8 cellular contexts compared by ENCODE assay signal in the genomic region with DNA sequence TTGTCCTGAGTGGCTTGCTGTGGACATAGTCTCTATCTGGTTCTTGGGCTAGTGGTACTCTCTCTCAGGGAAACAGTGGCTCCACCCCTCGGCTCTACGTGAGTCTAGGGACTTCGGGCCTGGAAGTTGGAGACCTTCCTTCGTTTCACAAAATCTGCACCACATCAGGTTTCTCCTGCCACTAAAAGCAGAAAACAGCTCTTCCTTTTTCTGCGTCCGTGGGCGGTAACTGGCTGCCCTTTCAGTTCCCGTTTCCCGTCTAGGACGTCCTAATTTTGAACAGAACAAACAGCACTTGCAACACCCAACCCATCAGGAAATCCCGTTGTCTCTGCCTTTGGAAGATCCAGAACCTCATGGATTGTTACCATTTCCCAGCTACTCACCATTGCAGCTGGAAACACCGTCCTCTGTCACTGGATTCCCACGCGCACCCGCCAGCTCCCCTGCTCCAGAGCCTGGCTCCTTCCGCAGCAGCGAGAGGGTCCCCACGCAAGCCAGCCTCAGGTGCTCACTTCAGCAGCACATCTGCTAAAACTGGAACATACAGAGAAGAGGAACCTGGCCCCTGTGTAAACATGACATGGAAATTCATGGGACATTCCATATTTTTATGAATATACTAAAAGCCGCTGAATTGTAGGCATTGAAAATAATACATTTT.
DNase-seq lines count a peak whose midpoint lies in the region; ATAC-seq, FAIRE-seq and TF ChIP-seq lines count a peak whose summit lies in the region.

No MANE protein-coding gene starts in this region.

- H3K79me1 ChIP-seq in H1 (ENCODE audit: low read depth, low read length): no peaks in the 10 kb centered on the region

- H4K8ac ChIP-seq in H1 (ENCODE audit: extremely low read depth, insufficient read depth, low read length): no peak overlapping the region; the same call in 1 of the 2 replicates

- no peaks in the 10 kb centered on the region for H3K23me2 ChIP-seq in H1 (ENCODE audit: low read depth, low read length)

- no peak overlapping the region for H2BK15ac ChIP-seq in H1 (ENCODE audit: low read length)

- H2AFZ ChIP-seq in H1 (ENCODE audit: low read length) (peak overlapping the region; percentile 66; the same call in 1 of the 2 replicates), smooth muscle cell (ENCODE audit: low read depth) (peak overlapping the region; percentile 77)

- no peak overlapping the region for H4K91ac ChIP-seq in H1 (replicated peaks; ENCODE audit: insufficient read length, low read length)

- no peaks in the 10 kb centered on the region for H3K9me3 ChIP-seq in H1 (ENCODE audit: insufficient read depth in 2 of 2, low read depth in 1 of 2, low read length in 1 of 2)
- no peaks in the 10 kb centered on the region for H3K9me3 ChIP-seq in smooth muscle cell (replicated peaks; ENCODE audit: low read depth)

- no peak overlapping the region for H3K14ac ChIP-seq in H1 (ENCODE audit: insufficient read length)

- H3F3A ChIP-seq in smooth muscle cell (ENCODE audit: low read depth): no peaks in the 10 kb centered on the region

- no peak overlapping the region for H4K5ac ChIP-seq in H1 (ENCODE audit: insufficient read length, low read depth, low read length)

- peak; percentile 52 for ATAC-seq in GM19324 (IDR thresholded peaks at IDR 0.05; ENCODE audit: low FRiP score, unreplicated experiment)
- ATAC-seq in HG03196 (IDR thresholded peaks at IDR 0.05; ENCODE audit: unreplicated experiment): peak; percentile 68
- ATAC-seq in GM21360 (IDR thresholded peaks at IDR 0.05; ENCODE audit: unreplicated experiment): no peak
- no peak for ATAC-seq in HG02571 (IDR thresholded peaks at IDR 0.05; ENCODE audit: unreplicated experiment)

- FAIRE-seq in H1 (lab: Jason Lieb, UNC): no peak

- TF ChIP-seq EP300 in H1 (IDR thresholded peaks at IDR 0.05; ENCODE audit: borderline replicate concordance in 1 of 2, low read depth in 2 of 2, low read length in 2 of 2): no peak

- H3K4me1 ChIP-seq in H1 (replicated peaks in 1 of 4; ENCODE audit: control insufficient read depth in 3 of 4, insufficient read depth in 4 of 4, low read length in 3 of 4): no peaks in the 10 kb centered on the region
- H3K4me1 ChIP-seq in smooth muscle cell (ENCODE audit: low read depth): peaks cover 3% of the 10 kb centered on the region

- H3K56ac ChIP-seq in H1 (replicated peaks; ENCODE audit: insufficient read length, low read depth, low read length): no peak overlapping the region

- no peaks in the 10 kb centered on the region for H3K79me2 ChIP-seq in H1 (ENCODE audit: control insufficient read depth in 1 of 2, insufficient read depth in 2 of 2, low read length in 2 of 2)
- H3K79me2 ChIP-seq in smooth muscle cell (ENCODE audit: low read depth): no peaks in the 10 kb centered on the region

- WGBS in H1 (ENCODE audit: extremely low coverage in 1 of 2, insufficient coverage in 1 of 2, insufficient read length in 1 of 2, insufficient replicate concordance in 2 of 2, low coverage in 1 of 2, low lambda C conversion rate in 2 of 2, missing lambda C conversion rate in 1 of 2), 2 experiments: 92% methylated on average over 19 of the region's 19 CpGs; no CpG with 5 or more reads in 1 of the 2 experiments
- WGBS in smooth muscle cell (ENCODE audit: low lambda C conversion rate): 93% methylated on average over 19 of the region's 19 CpGs

- no peak overlapping the region for H3K27ac ChIP-seq in H1 (ENCODE audit: low read depth, low read length)
- no peak overlapping the region for H3K27ac ChIP-seq in smooth muscle cell (ENCODE audit: low read depth)

- POLR2A ChIA-PET in H1 (lab: Charles Lee; ENCODE audit: partially characterized antibody): no interaction called here

- H3K4ac ChIP-seq in H1 (replicated peaks; ENCODE audit: insufficient read length, low read depth, low read length): no peak overlapping the region

- H3K36me3 ChIP-seq in H1 (ENCODE audit: control insufficient read depth in 2 of 4, insufficient read depth in 4 of 4, low read length in 3 of 4) (no peaks in the 10 kb centered on the region), smooth muscle cell (ENCODE audit: low read depth) (no peaks in the 10 kb centered on the region)

- no peaks in the 10 kb centered on the region for H4K20me1 ChIP-seq in H1 (replicated peaks in 1 of 2; ENCODE audit: control insufficient read depth in 1 of 2, insufficient read depth in 2 of 2, low read length in 2 of 2)
- no peaks in the 10 kb centered on the region for H4K20me1 ChIP-seq in smooth muscle cell (ENCODE audit: low read depth)

- no peak overlapping the region for H2BK120ac ChIP-seq in H1 (replicated peaks; ENCODE audit: low read depth, low read length)

- DNase-seq in H1 (ENCODE audit: low read depth in 1 of 2, low spot score in 2 of 2) (no peak), smooth muscle cell (lab: John Stamatoyannopoulos, UW; ENCODE audit: unreplicated experiment) (no peak), NCI-H2171 (lab: John Stamatoyannopoulos, UW) (no peak), inferior parietal cortex (ENCODE audit: extremely low spot score) (no peak)

- H3K23ac ChIP-seq in H1 (ENCODE audit: insufficient read length): no peak overlapping the region

- H3K9ac ChIP-seq in H1 (replicated peaks in 1 of 4; ENCODE audit: extremely low read depth in 1 of 4, low read depth in 3 of 4, low read length in 3 of 4) (no peak overlapping the region), smooth muscle cell (ENCODE audit: low read depth) (no peak overlapping the region)

- H2BK20ac ChIP-seq in H1 (ENCODE audit: low read length): no peak overlapping the region

- H2AK5ac ChIP-seq in H1 (ENCODE audit: low read depth, low read length): no peak overlapping the region

- no peak overlapping the region for H3K4me3 ChIP-seq in H1 (ENCODE audit: extremely low read depth in 1 of 4, insufficient read depth in 2 of 4, low read depth in 3 of 4, low read length in 4 of 4)
- no peak overlapping the region for H3K4me3 ChIP-seq in smooth muscle cell

- TF ChIP-seq POLR2A in H1 (IDR thresholded peaks at IDR 0.05; ENCODE audit: control extremely low read depth in 1 of 2, low read depth in 2 of 2, low read length in 2 of 2): no peak

- no peak overlapping the region for H2BK5ac ChIP-seq in H1 (ENCODE audit: low read depth, low read length)

- TF ChIP-seq RAD21 in H1 (IDR thresholded peaks at IDR 0.05 in 1 of 2, conservative IDR thresholded peaks at IDR 0.05 in 1 of 2; ENCODE audit: low read depth in 2 of 2, low read length in 2 of 2): no peak

- no peak overlapping the region for H3K18ac ChIP-seq in H1 (ENCODE audit: extremely low read depth, low read length)

- TF ChIP-seq CTCF in H1 (IDR thresholded peaks at IDR 0.05; ENCODE audit: control extremely low read depth in 1 of 3, insufficient read depth in 1 of 3, low read depth in 1 of 3, low read length in 3 of 3) (no peak), smooth muscle cell (IDR thresholded peaks at IDR 0.05; ENCODE audit: borderline replicate concordance, insufficient read depth, poor library complexity, severe bottlenecking) (no peak)

- H2BK12ac ChIP-seq in H1 (ENCODE audit: low read depth, low read length): no peak overlapping the region

- H3K27me3 ChIP-seq in H1 (replicated peaks in 1 of 4; ENCODE audit: control insufficient read depth in 3 of 4, extremely low read depth in 1 of 4, insufficient read depth in 3 of 4, low read length in 3 of 4) (no peaks in the 10 kb centered on the region; a peak in 1 of 7 replicates), smooth muscle cell (ENCODE audit: low read depth) (no peaks in the 10 kb centered on the region)

- CTCF ChIA-PET in H1 (lab: Charles Lee; ENCODE audit: partially characterized antibody): interaction anchor here (0.8 to 1.2 kb wide), 6 partner anchors 37 to 252 kb away, joined by 3 to 5 read pairs (median 4); no protein-coding TSS in a partner anchor

- no peak overlapping the region for H3K4me2 ChIP-seq in H1 (ENCODE audit: insufficient read depth in 1 of 2, low read depth in 2 of 2, low read length in 2 of 2)
- no peak overlapping the region for H3K4me2 ChIP-seq in smooth muscle cell

TF ChIP-seq in H1, 55 proteins besides CTCF, POLR2A, EP300 and RAD21:
- TF ChIP-seq TEAD4 (IDR thresholded peaks at IDR 0.05; ENCODE audit: low read depth, low read length) (no peak), CHD1 (IDR thresholded peaks at IDR 0.05; ENCODE audit: low read depth, low read length) (no peak), BCL11A (IDR thresholded peaks at IDR 0.05; ENCODE audit: low read depth in 2 of 2, low read length in 2 of 2) (no peak), EGR1 (IDR thresholded peaks at IDR 0.05; ENCODE audit: borderline replicate concordance, low read depth, low read length) (no peak), CBX5 (IDR thresholded peaks at IDR 0.05; ENCODE audit: low read depth, low read length) (no peak), CEBPB (IDR thresholded peaks at IDR 0.05; ENCODE audit: low read depth, low read length) (no peak), RNF2 (IDR thresholded peaks at IDR 0.05; ENCODE audit: borderline replicate concordance, low read depth, low read length, missing control alignments, poor library complexity, severe bottlenecking) (no peak), FOSL1 (IDR thresholded peaks at IDR 0.05; ENCODE audit: insufficient read depth, low read depth, low read length) (no peak), TAF1 (IDR thresholded peaks at IDR 0.05; ENCODE audit: low read depth, low read length) (no peak), KDM4A (IDR thresholded peaks at IDR 0.05; ENCODE audit: low read depth, low read length, severe bottlenecking) (no peak), SIN3A (conservative IDR thresholded peaks at IDR 0.05 in 1 of 2, IDR thresholded peaks at IDR 0.05 in 1 of 2; ENCODE audit: low read depth in 1 of 2, low read length in 2 of 2) (no peak)
TF ChIP-seq in H1: peak in this region for 0.

Comparison
In these comparisons a context has a peak if more than half of its experiments do, and no peak if none do; other contexts are left out.
1. ATAC-seq: peak in GM19324 (single experiment) and HG03196 (single experiment); none in GM21360 (single experiment) and HG02571 (single experiment).